8 cellular contexts compared by ENCODE assay signal in genomic region chr14:31206536-31207286, GRCh38. TPM values are rescaled to one million over a fixed set of nuclear protein-coding genes. Genes with fewer than 3 reads are reported as not detected.
DNase-seq lines count a peak whose midpoint lies in the region; ATAC-seq and TF ChIP-seq lines count a peak whose summit lies in the region.

No MANE protein-coding gene starts in this region.

- H3K4me1 ChIP-seq in mesendoderm (ENCODE audit: control insufficient read depth, low read depth, low read length): no peaks in the 10 kb centered on the region

- peak overlapping the region; percentile 97 for H3K56ac ChIP-seq in mesendoderm (ENCODE audit: low read length)

- H3K27me3 Mint-ChIP-seq in activated CD4-positive, alpha-beta T cell treated with anti-CD3 and anti-CD28 coated beads, Interleukin-2, amount 10 ng/mL, durations not matched to agents 7 days and 5 days: peaks cover 2% of the 10 kb centered on the region

- no peak overlapping the region for H2BK5ac ChIP-seq in mesendoderm (ENCODE audit: low read length)

- peak overlapping the region; percentile 50 to 98 (median 90) for H3K4me3 ChIP-seq in dorsolateral prefrontal cortex
- peak overlapping the region; percentile 95 for H3K4me3 ChIP-seq in mesendoderm (ENCODE audit: low read length)

- H3K27me3 ChIP-seq in dorsolateral prefrontal cortex (no peaks in the 10 kb centered on the region), mesendoderm (ENCODE audit: insufficient read depth, low read length, poor library complexity) (no peaks in the 10 kb centered on the region)

- no peak overlapping the region for H4K5ac ChIP-seq in mesendoderm (ENCODE audit: low read length)

- intact Hi-C loops in dorsolateral prefrontal cortex (cut with DNase I): loop anchor here (2.0 to 10.0 kb wide), 4 partner anchors 148 to 251 kb away; partner anchors contain the start of genes DTD2 (in 1 of the 2), HEATR5A (in 1 of the 2) and STRN3 (in 1 of the 2)

- H3K9ac ChIP-seq in mesendoderm (ENCODE audit: low read length): peak overlapping the region; percentile 97

- POLR2A ChIA-PET in activated CD4-positive, alpha-beta T cell treated with anti-CD3 and anti-CD28 coated beads, Interleukin-2, amount 10 ng/mL, durations not matched to agents 7 days and 5 days (lab: Charles Lee): interaction anchor here (1.0 kb wide), 1 partner anchor 79 kb away, joined by 3 read pairs; no protein-coding TSS in a partner anchor

- H4K8ac ChIP-seq in mesendoderm (ENCODE audit: low read depth, low read length): peak overlapping the region; percentile 93

- H3K79me2 ChIP-seq in mesendoderm (ENCODE audit: control insufficient read depth, insufficient read depth, low read length): peaks cover 17% of the 10 kb centered on the region

- H3K36me3 ChIP-seq in mesendoderm (ENCODE audit: control insufficient read depth, insufficient read depth, low read length): no peaks in the 10 kb centered on the region

- peak; percentile 21 for ATAC-seq in GM21528 (IDR thresholded peaks at IDR 0.05; ENCODE audit: low FRiP score, unreplicated experiment)

- no peak overlapping the region for H3K23ac ChIP-seq in mesendoderm (ENCODE audit: low read length)

- peak overlapping the region; percentile 98 for H3K27ac Mint-ChIP-seq in activated CD4-positive, alpha-beta T cell treated with anti-CD3 and anti-CD28 coated beads, Interleukin-2, amount 10 ng/mL, durations not matched to agents 7 days and 5 days

- CTCF ChIA-PET in activated CD4-positive, alpha-beta T cell treated with anti-CD3 and anti-CD28 coated beads, Interleukin-2, amount 10 ng/mL, durations not matched to agents 7 days and 5 days (lab: Charles Lee): interaction anchor here (0.6 to 3.1 kb wide), 19 partner anchors 11 to 649 kb away, joined by 3 to 19 read pairs (median 4); partner anchors contain the start of gene STRN3

- peaks cover 60% of the 10 kb centered on the region for H3K4me1 Mint-ChIP-seq in activated CD4-positive, alpha-beta T cell treated with anti-CD3 and anti-CD28 coated beads, Interleukin-2, amount 10 ng/mL, durations not matched to agents 7 days and 5 days

- H3K4ac ChIP-seq in mesendoderm (ENCODE audit: low read depth, low read length): peak overlapping the region; percentile 41

- H3K4me3 Mint-ChIP-seq in activated CD4-positive, alpha-beta T cell treated with anti-CD3 and anti-CD28 coated beads, Interleukin-2, amount 10 ng/mL, durations not matched to agents 7 days and 5 days: peak overlapping the region; percentile 90

- peak overlapping the region; percentile 32 for H3K4me2 ChIP-seq in mesendoderm (ENCODE audit: low read length)

- H2BK120ac ChIP-seq in mesendoderm (ENCODE audit: low read depth, low read length): peak overlapping the region; percentile 61

- WGBS in mesendoderm (ENCODE audit: extremely low coverage, insufficient coverage, low lambda C conversion rate): 100% methylated on average over 1 of the region's 55 CpGs

- H3K36me3 Mint-ChIP-seq in activated CD4-positive, alpha-beta T cell treated with anti-CD3 and anti-CD28 coated beads, Interleukin-2, amount 10 ng/mL, durations not matched to agents 7 days and 5 days (ENCODE audit: low read depth): peaks cover 34% of the 10 kb centered on the region

- peak overlapping the region; percentile 93 for H3K18ac ChIP-seq in mesendoderm (ENCODE audit: low read length)

- no peak overlapping the region for H2AK5ac ChIP-seq in mesendoderm (ENCODE audit: low read length)

- H3K79me1 ChIP-seq in mesendoderm (ENCODE audit: low read length): peaks cover 4% of the 10 kb centered on the region

- no peak overlapping the region for H2BK15ac ChIP-seq in mesendoderm (replicated peaks; ENCODE audit: low read depth)

- H3K27ac ChIP-seq in dorsolateral prefrontal cortex (peak overlapping the region; percentile 89 to 100 (median 99)), mesendoderm (ENCODE audit: low read depth, low read length) (peak overlapping the region; percentile 93)

- TF ChIP-seq CTCF in dorsolateral prefrontal cortex (IDR thresholded peaks at IDR 0.05 in 54 of 56, conservative IDR thresholded peaks at IDR 0.05 in 2 of 56; ENCODE audit: low read depth in 1 of 56, partially characterized antibody in 56 of 56): peak in 2 of 56 donors; percentile 8 to 14

- DNase-seq in ELF-1 (ENCODE audit: low read depth, low spot score) (peak; percentile 58), KG1 (lab: John Stamatoyannopoulos, UW) (peak; percentile 71), dorsolateral prefrontal cortex (peak in 5 of 10 donors; percentile 22 to 48 (median 28)), mesendoderm (peak; percentile 57), T1000 (lab: John Stamatoyannopoulos, UW) (no peak)
- DNase-seq in activated CD4-positive, alpha-beta T cell treated with anti-CD3 and anti-CD28 coated beads, Interleukin-2, amount 10 ng/mL, durations not matched to agents 7 days and 5 days: peak; percentile 54
- DNase-seq in stimulated activated CD8-positive, alpha-beta memory T cell treated with anti-CD3 and anti-CD28 coated beads, Interleukin-4, amount 100 ng/mL, for 24 hours (ENCODE audit: low read depth): peak; percentile 34

- no peaks in the 10 kb centered on the region for H3K9me3 Mint-ChIP-seq in activated CD4-positive, alpha-beta T cell treated with anti-CD3 and anti-CD28 coated beads, Interleukin-2, amount 10 ng/mL, durations not matched to agents 7 days and 5 days

RNA-seq across cellular contexts. Expression of gene HECTD1, which starts 0.9 kb away (rescaled TPM):
- 100 to 1,000 TPM in 1 of 2 experiments, 10 to 100 TPM in 1; 97.2 to 110 TPM for total RNA-seq in activated CD4-positive, alpha-beta T cell treated with anti-CD3 and anti-CD28 coated beads, Interleukin-2, amount 10 ng/mL, durations not matched to agents 7 days and 5 days
- 100 to 1,000 TPM; 137 to 232 (median 183) TPM for total RNA-seq in dorsolateral prefrontal cortex
- 41.3 TPM for polyA plus RNA-seq in mesendoderm (2013, experiment 1 of 2)
- polyA plus RNA-seq in mesendoderm (2013, experiment 2 of 2): 41.1 TPM
